In genomic region chr4:13988347-13989265, GRCh38 we compare ENCODE assay signal across 12 cellular contexts.
A peak's percentile ranks its signal among the peaks of the same experiment; 100 is the strongest.
DNase-seq lines count a peak whose midpoint lies in the region; ATAC-seq and TF ChIP-seq lines count a peak whose summit lies in the region.
"Had no signal": no experiment of that assay in that cellular context is flagged by ENCODE, and none has a peak within 500 bp of the region (broad histone marks: within the 10 kb centered on the region; RNA-seq: fewer than 3 reads in every experiment).

No MANE protein-coding gene starts in this region.

- H3K4me1 ChIP-seq in sigmoid colon: peaks cover 0 to 52% (median 43%) of the 10 kb centered on the region in 4 donors

- no peaks in the 10 kb centered on the region for H3K9me3 Mint-ChIP-seq in activated naive CD8-positive, alpha-beta T cell treated with anti-CD3 and anti-CD28 coated beads for 36 hours
- H3K9me3 Mint-ChIP-seq: stimulated activated naive B cell treated with anti-CD40 and anti-IgM and Interleukin-4, amounts not matched to agents 10 μg/mL and 1 μg/mL and 100 μg/mL, for 72 hours had no signal

- DNase-seq in GM04503 (ENCODE audit: low read depth): peak; percentile 91
- peak; percentile 100 for DNase-seq in amniotic epithelial cell (ENCODE audit: low read depth)
- peak in 32 of 42 donors; percentile 3 to 86 (median 46) for DNase-seq in head of caudate nucleus
- DNase-seq in sigmoid colon: peak; percentile 73
- no peak for DNase-seq in activated gamma-delta T cell treated with Interleukin-2 at 50 U/mL for 16 hours
- no peak for DNase-seq in activated naive CD8-positive, alpha-beta T cell treated with anti-CD3 and anti-CD28 coated beads for 36 hours
- DNase-seq: activated effector memory CD4-positive, alpha-beta T cell treated with Interleukin-2 at 50 U/mL for 16 hours; DMS79 treated with DMSO at 0.1 percent for 48 hours; NCI-H2081; stimulated activated naive B cell treated with anti-CD40 and anti-IgM and Interleukin-4, amounts not matched to agents 10 μg/mL and 1 μg/mL and 100 μg/mL, for 72 hours had no signal

- H3K4me3 Mint-ChIP-seq in activated naive CD8-positive, alpha-beta T cell treated with anti-CD3 and anti-CD28 coated beads for 36 hours: no peak overlapping the region
- H3K4me3 Mint-ChIP-seq: stimulated activated naive B cell treated with anti-CD40 and anti-IgM and Interleukin-4, amounts not matched to agents 10 μg/mL and 1 μg/mL and 100 μg/mL, for 72 hours had no signal

- peaks cover 7% of the 10 kb centered on the region for H3K27me3 Mint-ChIP-seq in activated naive CD8-positive, alpha-beta T cell treated with anti-CD3 and anti-CD28 coated beads for 36 hours

- no peak for TF ChIP-seq EP300 in sigmoid colon (IDR thresholded peaks at IDR 0.05)

- H3K27me3 ChIP-seq in sigmoid colon: no peaks in the 10 kb centered on the region

- TF ChIP-seq POLR2A in sigmoid colon (IDR thresholded peaks at IDR 0.05): no peak

- no peak for ATAC-seq in GM18498 (IDR thresholded peaks at IDR 0.05; ENCODE audit: unreplicated experiment)
- ATAC-seq in HG03039 (IDR thresholded peaks at IDR 0.05; ENCODE audit: unreplicated experiment): no peak
- ATAC-seq: stimulated activated naive B cell treated with anti-CD40 and anti-IgM and Interleukin-4, amounts not matched to agents 10 μg/mL and 1 μg/mL and 100 μg/mL, for 72 hours had no signal

- H3K4me1 Mint-ChIP-seq in activated naive CD8-positive, alpha-beta T cell treated with anti-CD3 and anti-CD28 coated beads for 36 hours: no peaks in the 10 kb centered on the region
- H3K4me1 Mint-ChIP-seq: stimulated activated naive B cell treated with anti-CD40 and anti-IgM and Interleukin-4, amounts not matched to agents 10 μg/mL and 1 μg/mL and 100 μg/mL, for 72 hours had no signal

- H3K36me3 Mint-ChIP-seq in activated naive CD8-positive, alpha-beta T cell treated with anti-CD3 and anti-CD28 coated beads for 36 hours: no peaks in the 10 kb centered on the region
- H3K36me3 Mint-ChIP-seq: stimulated activated naive B cell treated with anti-CD40 and anti-IgM and Interleukin-4, amounts not matched to agents 10 μg/mL and 1 μg/mL and 100 μg/mL, for 72 hours had no signal

- no peak for TF ChIP-seq CTCF in sigmoid colon (IDR thresholded peaks at IDR 0.05)

- no peak overlapping the region for H3K4me3 ChIP-seq in sigmoid colon

- no peak overlapping the region for H3K27ac Mint-ChIP-seq in activated naive CD8-positive, alpha-beta T cell treated with anti-CD3 and anti-CD28 coated beads for 36 hours
- H3K27ac Mint-ChIP-seq: stimulated activated naive B cell treated with anti-CD40 and anti-IgM and Interleukin-4, amounts not matched to agents 10 μg/mL and 1 μg/mL and 100 μg/mL, for 72 hours had no signal

- H3K9me3 ChIP-seq in sigmoid colon: no peaks in the 10 kb centered on the region

- H3K36me3 ChIP-seq in sigmoid colon: no peaks in the 10 kb centered on the region

- peak overlapping the region; percentile 42 to 65 (median 53) for H3K27ac ChIP-seq in sigmoid colon

- 89 to 91% methylated on average over 10 of the region's 10 CpGs for WGBS in sigmoid colon, 2 donors

- intact Hi-C loops in head of caudate nucleus (cut with DNase I): no loop called here
- intact Hi-C loops in sigmoid colon (cut with DNase I): no loop called here

Comparison
In these comparisons a context has a peak if more than half of its experiments do, and no peak if none do; other contexts are left out.
1. DNase-seq: peak in GM04503 (single experiment), amniotic epithelial cell (single experiment), head of caudate nucleus (32 of 42) and sigmoid colon (single experiment); none in activated gamma-delta T cell treated with Interleukin-2 at 50 U/mL for 16 hours (single experiment) and activated naive CD8-positive, alpha-beta T cell treated with anti-CD3 and anti-CD28 coated beads for 36 hours (single experiment).